8 cellular contexts compared by ENCODE assay signal in genomic region chr4:184538023-184538599, GRCh38.
DNase-seq lines count a peak whose midpoint lies in the region; ATAC-seq, FAIRE-seq and TF ChIP-seq lines count a peak whose summit lies in the region.

No MANE protein-coding gene starts in this region.

- H3K27me3 ChIP-seq in OCI-LY1 (ENCODE audit: insufficient read depth, low read length) (no peaks in the 10 kb centered on the region), mucosa of stomach (ENCODE audit: control insufficient read depth, insufficient read depth, low read length) (no peaks in the 10 kb centered on the region)

- peak overlapping the region; percentile 98 for H3K9ac ChIP-seq in OCI-LY1 (ENCODE audit: low read length)
- peak overlapping the region; percentile 91 for H3K9ac ChIP-seq in mucosa of stomach (ENCODE audit: low read length)

- H3K36me3 ChIP-seq in OCI-LY1 (ENCODE audit: insufficient read depth, low read length) (no peaks in the 10 kb centered on the region), mucosa of stomach (ENCODE audit: control insufficient read depth, insufficient read depth, low read length) (no peaks in the 10 kb centered on the region)

- H3K79me2 ChIP-seq in OCI-LY1 (ENCODE audit: insufficient read depth, low read length), result no peaks in the 10 kb centered on the region

- H3K9me3 ChIP-seq in OCI-LY1 (ENCODE audit: low read length) (no peaks in the 10 kb centered on the region), mucosa of stomach (ENCODE audit: control insufficient read depth, low read length) (no peaks in the 10 kb centered on the region)

- no peak for TF ChIP-seq POLR2A in erythroblast (IDR thresholded peaks at IDR 0.05; ENCODE audit: low read length)

- ATAC-seq in GM21367 (IDR thresholded peaks at IDR 0.05; ENCODE audit: unreplicated experiment), result peak; percentile 50

- peak; percentile 94 for FAIRE-seq in HTR-8/SVneo (lab: Jason Lieb, UNC)

- peak overlapping the region; percentile 32; the same call in 1 of the 2 replicates for H2AFZ ChIP-seq in OCI-LY1 (ENCODE audit: low read length)

- peak; percentile 89 for DNase-seq in COR-L47 (lab: John Stamatoyannopoulos, UW)
- DNase-seq in HTR-8/SVneo (ENCODE audit: insufficient read length, low spot score), result peak; percentile 90
- DNase-seq in activated T-cell treated with anti-CD3 and anti-CD28 coated beads for 4 hours, result peak; percentile 37
- DNase-seq in erythroblast (lab: John Stamatoyannopoulos, UW), result peak; percentile 94 to 95
- peak; percentile 30 for DNase-seq in stimulated activated CD8-positive, alpha-beta memory T cell treated with anti-CD3 and anti-CD28 coated beads, Interleukin-7, amount 100 ng/mL, for 1 hour (ENCODE audit: low read depth in 2 of 2)

- peak overlapping the region; percentile 95 for H3K4me3 ChIP-seq in OCI-LY1 (ENCODE audit: low read depth, low read length, poor library complexity, severe bottlenecking)
- H3K4me3 ChIP-seq in mucosa of stomach (ENCODE audit: low read length), result peak overlapping the region; percentile 52

- no peaks in the 10 kb centered on the region for H3K9me2 ChIP-seq in OCI-LY1 (ENCODE audit: low read depth, low read length)

- no peaks in the 10 kb centered on the region for H4K20me1 ChIP-seq in OCI-LY1 (ENCODE audit: insufficient read depth, low read length)

- H3F3A ChIP-seq in OCI-LY1 (ENCODE audit: insufficient read depth, low read length), result peaks cover 14% of the 10 kb centered on the region; the same call in 1 of the 2 replicates

- peak; percentile 83 for TF ChIP-seq CTCF in OCI-LY1 (IDR thresholded peaks at IDR 0.05; ENCODE audit: low read length)

- H3K4me1 ChIP-seq in OCI-LY1 (ENCODE audit: insufficient read depth, low read length, severe bottlenecking) (peaks cover 44% of the 10 kb centered on the region), mucosa of stomach (ENCODE audit: control insufficient read depth, insufficient read depth, low read length) (peaks cover 6% of the 10 kb centered on the region)

- H3K4me2 ChIP-seq in OCI-LY1 (ENCODE audit: low read length), result peak overlapping the region; percentile 85

- H3K27ac ChIP-seq in OCI-LY1 (ENCODE audit: low read depth, low read length, poor library complexity, severe bottlenecking), result peak overlapping the region; percentile 83

Comparison
In these comparisons a context has a peak if more than half of its experiments do, and no peak if none do; other contexts are left out.
1. Peak in every context shown above with its lines: DNase-seq, ATAC-seq, H3K4me3 ChIP-seq and H3K27ac ChIP-seq.
2. DNase-seq: peak in every context shown above with its lines; median percentile 94 in erythroblast; 90 in HTR-8/SVneo; 89 in COR-L47; 37 in activated T-cell treated with anti-CD3 and anti-CD28 coated beads for 4 hours; 30 in stimulated activated CD8-positive, alpha-beta memory T cell treated with anti-CD3 and anti-CD28 coated beads, Interleukin-7, amount 100 ng/mL, for 1 hour.